Comparison of ENCODE assay signal across 22 cellular contexts in the genomic region with DNA sequence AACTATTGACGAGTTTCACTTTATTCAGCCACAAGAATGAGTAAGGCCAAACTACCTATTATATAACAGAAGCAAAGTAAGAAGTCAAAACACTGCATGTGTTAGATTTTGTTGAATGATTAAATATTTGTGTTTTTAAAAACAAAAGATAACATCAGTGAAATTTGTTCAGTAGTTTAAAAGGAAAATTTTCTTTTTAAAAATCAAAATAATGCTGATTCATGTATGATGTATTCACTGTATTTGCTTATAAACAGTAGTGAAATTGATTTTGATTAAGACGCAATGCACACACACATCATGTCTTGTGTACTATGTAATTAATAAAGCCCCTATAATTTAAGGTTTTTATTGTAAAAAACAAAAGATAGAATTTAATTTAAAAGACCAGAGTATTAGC.
A peak's percentile ranks its signal among the peaks of the same experiment; 100 is the strongest.
DNase-seq lines count a peak whose midpoint lies in the region; ATAC-seq, FAIRE-seq and TF ChIP-seq lines count a peak whose summit lies in the region.
"Had no signal": no experiment of that assay in that cellular context is flagged by ENCODE, and none has a peak within 500 bp of the region (broad histone marks: within the 10 kb centered on the region; RNA-seq: fewer than 3 reads in every experiment).

No MANE protein-coding gene starts in this region.

- WGBS in K562 (ENCODE audit: insufficient coverage, low coverage, missing lambda C conversion rate), result 96% methylated on average over 2 of the region's 2 CpGs

- TF ChIP-seq POLR2A in K562 (conservative IDR thresholded peaks at IDR 0.05), result no peak

- no peak overlapping the region for H3K4me3 ChIP-seq in CD8-positive, alpha-beta T cell (ENCODE audit: low read depth, low read length)
- no peak overlapping the region for H3K4me3 ChIP-seq in OCI-LY1 (ENCODE audit: low read depth, low read length, poor library complexity, severe bottlenecking)
- H3K4me3 ChIP-seq in K562, result no peak overlapping the region
- no peak overlapping the region for H3K4me3 ChIP-seq in neutrophil (ENCODE audit: low read depth in 1 of 2, low read length in 1 of 2)
- H3K4me3 ChIP-seq: SJCRH30 had no signal

- FAIRE-seq in K562 (lab: Jason Lieb, UNC), result no peak

- intact Hi-C loops in CD8-positive, alpha-beta T cell (cut with DNase I, micrococcal nuclease), result loop anchor here in 1 of 2 experiments (5.0 kb wide), 1 partner anchor 742 kb away; a partner anchor contains a TSS
- intact Hi-C loops in K562 (cut with micrococcal nuclease) (no loop called here), left colon (cut with DNase I, micrococcal nuclease) (no loop called here)

- H3K36me3 ChIP-seq in CD8-positive, alpha-beta T cell (ENCODE audit: insufficient read depth, low read length), result no peaks in the 10 kb centered on the region
- H3K36me3 ChIP-seq in OCI-LY1 (ENCODE audit: insufficient read depth, low read length), result peaks cover 23% of the 10 kb centered on the region; the same call in 1 of the 2 replicates
- H3K36me3 ChIP-seq in K562 (ENCODE audit: control insufficient read depth, insufficient read depth, low read length), result peaks cover 42% of the 10 kb centered on the region; the same call in 2 of the 3 replicates
- H3K36me3 ChIP-seq in neutrophil, result peaks cover 68% of the 10 kb centered on the region
- H3K36me3 ChIP-seq: BE2C, SJCRH30 had no signal

- TF ChIP-seq RAD21 in K562 (CRISPR knock-in tag; conservative IDR thresholded peaks at IDR 0.05 in 1 of 2, IDR thresholded peaks at IDR 0.05 in 1 of 2), result no peak

- no peaks in the 10 kb centered on the region for H3F3A ChIP-seq in OCI-LY1 (ENCODE audit: insufficient read depth, low read length)

- POLR2A ChIA-PET in CD8-positive, alpha-beta T cell (lab: Charles Lee), result interaction anchor here (0.7 kb wide), 1 partner anchor 87 kb away, joined by 3 read pairs; no protein-coding TSS in a partner anchor
- POLR2A ChIA-PET in K562 (lab: Yijun Ruan, JAX), result interaction anchor here (0.8 kb wide), 1 partner anchor 12 kb away, joined by 3 read pairs; no protein-coding TSS in a partner anchor

- peaks cover 2% of the 10 kb centered on the region for H3K27me3 Mint-ChIP-seq in CD8-positive, alpha-beta T cell (ENCODE audit: low read depth)

- H3K9me3 Mint-ChIP-seq in CD8-positive, alpha-beta T cell, result no peaks in the 10 kb centered on the region

- ATAC-seq in CD8-positive, alpha-beta T cell, result no peak
- no peak for ATAC-seq in K562
- no peak for ATAC-seq in HG03108 (IDR thresholded peaks at IDR 0.05; ENCODE audit: unreplicated experiment)
- no peak for ATAC-seq in left colon
- ATAC-seq: HCT116, Right ventricle myocardium inferior had no signal

- no TSS peak for BruUV-seq in K562 (replicated peaks; lab: Mats Ljungman, UMichigan)

- no peaks in the 10 kb centered on the region for H4K20me1 ChIP-seq in OCI-LY1 (ENCODE audit: insufficient read depth, low read length)
- no peaks in the 10 kb centered on the region for H4K20me1 ChIP-seq in K562 (replicated peaks; ENCODE audit: control insufficient read depth, insufficient read depth, low read length)

- TF ChIP-seq EP300 in K562 (IDR thresholded peaks at IDR 0.05; ENCODE audit: low read length), result no peak

- no peak for TF ChIP-seq CTCF in CD8-positive, alpha-beta T cell (IDR thresholded peaks at IDR 0.05)
- TF ChIP-seq CTCF in OCI-LY1 (IDR thresholded peaks at IDR 0.05; ENCODE audit: low read length), result no peak
- no peak for TF ChIP-seq CTCF in K562 (IDR thresholded peaks at IDR 0.05 in 2 of 3, conservative IDR thresholded peaks at IDR 0.05 in 1 of 3; ENCODE audit: insufficient read depth in 2 of 3, low read depth in 1 of 3, low read length in 3 of 3)
- no peak for TF ChIP-seq CTCF in neutrophil (IDR thresholded peaks at IDR 0.05)

- no peaks in the 10 kb centered on the region for H3K9me1 ChIP-seq in K562 (ENCODE audit: control insufficient read depth, insufficient read depth, low read length)

- H3K9me3 ChIP-seq in CD8-positive, alpha-beta T cell (ENCODE audit: low read length), result no peaks in the 10 kb centered on the region
- H3K9me3 ChIP-seq in OCI-LY1 (ENCODE audit: low read length) (no peaks in the 10 kb centered on the region), K562 (replicated peaks; ENCODE audit: control insufficient read depth, insufficient read depth, low read depth, low read length) (peaks cover 1% of the 10 kb centered on the region; the same call in 1 of the 2 replicates), neutrophil (no peaks in the 10 kb centered on the region)
- H3K9me3 ChIP-seq: BE2C, SJCRH30 had no signal

- peak overlapping the region; percentile 27 for H3K27ac Mint-ChIP-seq in CD8-positive, alpha-beta T cell

- H3K27me3 ChIP-seq in CD8-positive, alpha-beta T cell (ENCODE audit: insufficient read depth, low read length), result no peaks in the 10 kb centered on the region
- H3K27me3 ChIP-seq in OCI-LY1 (ENCODE audit: insufficient read depth, low read length), result no peaks in the 10 kb centered on the region
- no peaks in the 10 kb centered on the region for H3K27me3 ChIP-seq in K562 (ENCODE audit: control insufficient read depth in 2 of 2, insufficient read depth in 2 of 2, low read length in 2 of 2)
- H3K27me3 ChIP-seq in neutrophil, result peaks cover 27% of the 10 kb centered on the region
- H3K27me3 ChIP-seq: BE2C, SJCRH30 had no signal

- H3K79me2 ChIP-seq in OCI-LY1 (ENCODE audit: insufficient read depth, low read length) (no peaks in the 10 kb centered on the region), K562 (ENCODE audit: control insufficient read depth, insufficient read depth, low read length) (no peaks in the 10 kb centered on the region)

- H3K36me3 Mint-ChIP-seq in CD8-positive, alpha-beta T cell, result peaks cover 34% of the 10 kb centered on the region

- H3K4me2 ChIP-seq in OCI-LY1 (ENCODE audit: low read length) (no peak overlapping the region), K562 (ENCODE audit: insufficient read depth, low read length) (no peak overlapping the region)

- no peaks in the 10 kb centered on the region for H3K9me2 ChIP-seq in OCI-LY1 (ENCODE audit: low read depth, low read length)

- H3K4me1 Mint-ChIP-seq in CD8-positive, alpha-beta T cell (ENCODE audit: low read depth), result peaks cover 24% of the 10 kb centered on the region

- in situ Hi-C loops in K562 (cut with MboI), result no loop called here

- H2AFZ ChIP-seq in OCI-LY1 (ENCODE audit: low read length) (no peak overlapping the region), K562 (ENCODE audit: low read depth, low read length) (no peak overlapping the region)

- H3K9ac ChIP-seq in OCI-LY1 (ENCODE audit: low read length) (no peak overlapping the region), K562 (ENCODE audit: insufficient read depth in 1 of 2, low read depth in 2 of 2, low read length in 2 of 2) (no peak overlapping the region)

- H3K27ac ChIP-seq in CD8-positive, alpha-beta T cell (ENCODE audit: low read depth, low read length), result no peak overlapping the region
- H3K27ac ChIP-seq in OCI-LY1 (ENCODE audit: low read depth, low read length, poor library complexity, severe bottlenecking), result peak overlapping the region; percentile 1
- no peak overlapping the region for H3K27ac ChIP-seq in K562 (ENCODE audit: extremely low read depth, low read depth, low read length)
- peak overlapping the region; percentile 24 for H3K27ac ChIP-seq in neutrophil
- H3K27ac ChIP-seq: HL-60, SJCRH30 had no signal

- CTCF ChIA-PET in CD8-positive, alpha-beta T cell (lab: Charles Lee), result interaction anchor here (1.2 kb wide), 1 partner anchor 16 kb away, joined by 3 read pairs; no protein-coding TSS in a partner anchor
- CTCF ChIA-PET in K562 (lab: Yijun Ruan, JAX; ENCODE audit: low intra/inter-chr PET ratio), result no interaction called here

- H3K4me1 ChIP-seq in CD8-positive, alpha-beta T cell (ENCODE audit: insufficient read depth, low read length), result peaks cover 4% of the 10 kb centered on the region
- H3K4me1 ChIP-seq in OCI-LY1 (ENCODE audit: insufficient read depth, low read length, severe bottlenecking), result peaks cover 29% of the 10 kb centered on the region
- H3K4me1 ChIP-seq in K562 (replicated peaks in 1 of 2; ENCODE audit: control insufficient read depth in 2 of 2, insufficient read depth in 2 of 2, low read length in 2 of 2), result no peaks in the 10 kb centered on the region; a peak in 1 of 5 replicates
- peaks cover 17 to 23% of the 10 kb centered on the region in 2 experiments for H3K4me1 ChIP-seq in neutrophil (ENCODE audit: control insufficient read depth in 1 of 2, insufficient read depth in 1 of 2, low read depth in 1 of 2, low read length in 1 of 2)
- H3K4me1 ChIP-seq: BE2C, SJCRH30 had no signal

- no peak for DNase-seq in CD8-positive, alpha-beta T cell
- DNase-seq in K562 (ENCODE audit: extremely low read depth in 1 of 4, low spot score in 3 of 4), result no peak
- DNase-seq in NCI-H774 (lab: John Stamatoyannopoulos, UW), result no peak
- DNase-seq in left colon, result no peak
- DNase-seq in COR-L47 (lab: John Stamatoyannopoulos, UW), result no peak
- DNase-seq: BE2C, DMS79, Kasumi-1, MV-4-11, NCI-H1105, NCI-H146, NCI-H1930, NCI-H2107, NCI-H524, SJCRH30, T-helper 2 cell had no signal

- no peak overlapping the region for H3K4me3 Mint-ChIP-seq in CD8-positive, alpha-beta T cell

TF ChIP-seq in K562, 482 proteins besides CTCF, POLR2A, EP300 and RAD21 (continues in another document):
- TF ChIP-seq, protein P1, sequence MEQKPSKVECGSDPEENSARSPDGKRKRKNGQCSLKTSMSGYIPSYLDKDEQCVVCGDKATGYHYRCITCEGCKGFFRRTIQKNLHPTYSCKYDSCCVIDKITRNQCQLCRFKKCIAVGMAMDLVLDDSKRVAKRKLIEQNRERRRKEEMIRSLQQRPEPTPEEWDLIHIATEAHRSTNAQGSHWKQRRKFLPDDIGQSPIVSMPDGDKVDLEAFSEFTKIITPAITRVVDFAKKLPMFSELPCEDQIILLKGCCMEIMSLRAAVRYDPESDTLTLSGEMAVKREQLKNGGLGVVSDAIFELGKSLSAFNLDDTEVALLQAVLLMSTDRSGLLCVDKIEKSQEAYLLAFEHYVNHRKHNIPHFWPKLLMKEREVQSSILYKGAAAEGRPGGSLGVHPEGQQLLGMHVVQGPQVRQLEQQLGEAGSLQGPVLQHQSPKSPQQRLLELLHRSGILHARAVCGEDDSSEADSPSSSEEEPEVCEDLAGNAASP (IDR thresholded peaks at IDR 0.05), result no peak
- TF ChIP-seq ZNF316 (IDR thresholded peaks at IDR 0.05) (peak; percentile 56; the same call in 1 of the 2 replicates), NFE2L1 (tag; IDR thresholded peaks at IDR 0.05; ENCODE audit: borderline replicate concordance, low read depth) (peak; percentile 33), RBFOX2 (IDR thresholded peaks at IDR 0.05; ENCODE audit: low read depth, low read length) (no peak)
- TF ChIP-seq, protein P2, sequence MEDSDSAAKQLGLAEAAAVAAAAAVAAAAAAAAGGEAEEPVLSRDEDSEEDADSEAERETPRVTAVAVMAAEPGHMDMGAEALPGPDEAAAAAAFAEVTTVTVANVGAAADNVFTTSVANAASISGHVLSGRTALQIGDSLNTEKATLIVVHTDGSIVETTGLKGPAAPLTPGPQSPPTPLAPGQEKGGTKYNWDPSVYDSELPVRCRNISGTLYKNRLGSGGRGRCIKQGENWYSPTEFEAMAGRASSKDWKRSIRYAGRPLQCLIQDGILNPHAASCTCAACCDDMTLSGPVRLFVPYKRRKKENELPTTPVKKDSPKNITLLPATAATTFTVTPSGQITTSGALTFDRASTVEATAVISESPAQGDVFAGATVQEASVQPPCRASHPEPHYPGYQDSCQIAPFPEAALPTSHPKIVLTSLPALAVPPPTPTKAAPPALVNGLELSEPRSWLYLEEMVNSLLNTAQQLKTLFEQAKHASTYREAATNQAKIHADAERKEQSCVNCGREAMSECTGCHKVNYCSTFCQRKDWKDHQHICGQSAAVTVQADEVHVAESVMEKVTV (CRISPR knock-in tag; IDR thresholded peaks at IDR 0.05), result no peak

Comparison
In these comparisons a context has a peak if more than half of its experiments do, and no peak if none do; other contexts are left out.
1. H3K27ac ChIP-seq: peak in OCI-LY1 (single experiment) and neutrophil (single experiment); none in CD8-positive, alpha-beta T cell (single experiment) and K562 (single experiment).